Comparison of ENCODE assay signal across 27 cellular contexts in the genomic region with DNA sequence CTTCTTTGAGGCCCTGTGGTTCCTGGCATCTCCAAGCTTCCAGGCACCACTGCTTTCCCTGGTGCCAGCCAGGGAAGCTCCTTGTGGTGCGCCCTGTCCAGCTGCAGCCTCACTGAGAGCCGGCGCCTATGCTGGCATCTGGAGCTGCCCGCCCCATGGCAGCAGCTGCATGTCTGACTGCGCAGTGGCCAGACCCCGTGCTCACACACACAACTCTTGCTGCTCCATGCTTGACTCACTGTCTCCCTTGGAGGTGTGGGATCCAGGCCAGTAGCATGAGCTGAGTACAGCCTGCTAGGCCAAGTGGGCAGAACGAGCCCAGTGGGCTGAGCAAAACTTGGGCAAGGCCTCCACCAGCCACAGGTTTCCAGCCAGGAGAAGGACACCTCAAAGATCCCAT. TPM values are rescaled to one million over a fixed set of nuclear protein-coding genes. Genes with fewer than 3 reads are reported as not detected.
"Had no signal": no experiment of that assay in that cellular context is flagged by ENCODE, and none has a peak within 500 bp of the region (broad histone marks: within the 10 kb centered on the region; RNA-seq: fewer than 3 reads in every experiment).

No MANE protein-coding gene starts in this region.

- ATAC-seq: activated CD8-positive, alpha-beta T cell treated with anti-CD3 and anti-CD28 coated beads for 36 hours; gastrocnemius medialis; left colon; natural killer cell; T-cell had no signal

- H3K4me1 ChIP-seq: gastrocnemius medialis, tibial nerve had no signal

- H3K27me3 Mint-ChIP-seq: activated CD4-positive, alpha-beta T cell treated with anti-CD3 and anti-CD28 coated beads, Interleukin-2, amount 10 ng/mL, durations not matched to agents 7 days and 5 days; activated CD8-positive, alpha-beta T cell treated with anti-CD3 and anti-CD28 coated beads for 36 hours; activated naive CD4-positive, alpha-beta T cell treated with anti-CD3 and anti-CD28 coated beads, Interleukin-2, amount 50 U/mL, for 24 hours; progenitor cell of endocrine pancreas had no signal

- H3K4me3 Mint-ChIP-seq: activated CD4-positive, alpha-beta T cell treated with anti-CD3 and anti-CD28 coated beads, Interleukin-2, amount 10 ng/mL, durations not matched to agents 7 days and 5 days; activated CD8-positive, alpha-beta T cell treated with anti-CD3 and anti-CD28 coated beads for 36 hours; activated naive CD4-positive, alpha-beta T cell treated with anti-CD3 and anti-CD28 coated beads, Interleukin-2, amount 50 U/mL, for 24 hours; dendritic cell treated with granulocyte-macrophage colony-stimulating factor and Interleukin-4, amounts not matched to agents 40 ng/mL and 50 ng/mL, for 4 days; natural killer cell; stimulated activated naive CD8-positive, alpha-beta T cell treated with anti-CD3 and anti-CD28 coated beads, Interleukin-15, Interleukin-2, amounts not matched to agents 100 ng/mL and 50 ng/mL, for 24 hours; T-cell; T-helper 2 cell treated with Interferon-gamma antibody and Interleukin-4, amounts not matched to agents 5 μg/mL and 100 μg/mL, for 36 hours had no signal

- H3K36me3 Mint-ChIP-seq: activated naive CD4-positive, alpha-beta T cell treated with anti-CD3 and anti-CD28 coated beads, Interleukin-2, amount 50 U/mL, for 24 hours; natural killer cell; T-cell had no signal

- DNase-seq: activated CD4-positive, alpha-beta T cell treated with anti-CD3 and anti-CD28 coated beads, Interleukin-2, amount 10 ng/mL, durations not matched to agents 7 days and 5 days; activated CD4-positive, CD25-positive, alpha-beta regulatory T cell treated with anti-CD3 and anti-CD28 coated beads, Interleukin-2, amount 50 U/mL, for 72 hours; activated CD8-positive, alpha-beta T cell treated with anti-CD3 and anti-CD28 coated beads for 36 hours; activated gamma-delta T cell treated with Interleukin-2 at 50 U/mL for 16 hours; brain microvascular endothelial cell; caudate nucleus; effector CD4-positive, alpha-beta T cell; gastrocnemius medialis; islet precursor cell; left colon; mesendoderm; natural killer cell; retina; stimulated activated CD4-positive, alpha-beta T cell treated with anti-CD3 and anti-CD28 coated beads, Interleukin-12 subunit alpha, Interleukin-12 subunit beta, amount 100 ng/mL, for 4 hours; T-cell; WERI-Rb-1 had no signal

- H3K27ac Mint-ChIP-seq: activated CD4-positive, alpha-beta T cell treated with anti-CD3 and anti-CD28 coated beads, Interleukin-2, amount 10 ng/mL, durations not matched to agents 7 days and 5 days; activated CD8-positive, alpha-beta T cell treated with anti-CD3 and anti-CD28 coated beads for 36 hours; activated naive CD4-positive, alpha-beta T cell treated with anti-CD3 and anti-CD28 coated beads, Interleukin-2, amount 50 U/mL, for 24 hours; dendritic cell treated with granulocyte-macrophage colony-stimulating factor and Interleukin-4, amounts not matched to agents 40 ng/mL and 50 ng/mL, for 4 days; natural killer cell; progenitor cell of endocrine pancreas; stimulated activated naive CD8-positive, alpha-beta T cell treated with anti-CD3 and anti-CD28 coated beads, Interleukin-15, Interleukin-2, amounts not matched to agents 100 ng/mL and 50 ng/mL, for 24 hours; T-cell; T-helper 2 cell treated with Interferon-gamma antibody and Interleukin-4, amounts not matched to agents 5 μg/mL and 100 μg/mL, for 36 hours had no signal

- H3K4me1 Mint-ChIP-seq: activated CD4-positive, alpha-beta T cell treated with anti-CD3 and anti-CD28 coated beads, Interleukin-2, amount 10 ng/mL, durations not matched to agents 7 days and 5 days; activated naive CD4-positive, alpha-beta T cell treated with anti-CD3 and anti-CD28 coated beads, Interleukin-2, amount 50 U/mL, for 24 hours; natural killer cell; T-cell had no signal

- H3K4me3 ChIP-seq: gastrocnemius medialis, tibial nerve had no signal

- H3K27ac ChIP-seq: brain microvascular endothelial cell, gastrocnemius medialis, tibial nerve, WERI-Rb-1 had no signal

- H3K9me3 ChIP-seq: gastrocnemius medialis, tibial nerve had no signal

- H3K9me3 Mint-ChIP-seq: activated CD4-positive, alpha-beta T cell treated with anti-CD3 and anti-CD28 coated beads, Interleukin-2, amount 10 ng/mL, durations not matched to agents 7 days and 5 days; activated CD8-positive, alpha-beta T cell treated with anti-CD3 and anti-CD28 coated beads for 36 hours; activated naive CD4-positive, alpha-beta T cell treated with anti-CD3 and anti-CD28 coated beads, Interleukin-2, amount 50 U/mL, for 24 hours; dendritic cell treated with granulocyte-macrophage colony-stimulating factor and Interleukin-4, amounts not matched to agents 40 ng/mL and 50 ng/mL, for 4 days; natural killer cell; stimulated activated naive CD8-positive, alpha-beta T cell treated with anti-CD3 and anti-CD28 coated beads, Interleukin-15, Interleukin-2, amounts not matched to agents 100 ng/mL and 50 ng/mL, for 24 hours; T-cell; T-helper 2 cell treated with Interferon-gamma antibody and Interleukin-4, amounts not matched to agents 5 μg/mL and 100 μg/mL, for 36 hours had no signal

- H3K27me3 ChIP-seq: brain microvascular endothelial cell, gastrocnemius medialis, tibial nerve had no signal

- H3K36me3 ChIP-seq: brain microvascular endothelial cell, gastrocnemius medialis, tibial nerve, WERI-Rb-1 had no signal

RNA-seq across cellular contexts. Expression of gene CSNK1A1L, which starts 34.5 kb away (rescaled TPM):
- total RNA-seq: activated CD4-positive, alpha-beta T cell treated with anti-CD3 and anti-CD28 coated beads, Interleukin-2, amount 10 ng/mL, durations not matched to agents 7 days and 5 days; activated CD8-positive, alpha-beta T cell treated with anti-CD3 and anti-CD28 coated beads for 36 hours; epithelial cell of proximal tubule; gastrocnemius medialis; left colon; lower leg skin; mucosa of gallbladder; natural killer cell; osteocyte; progenitor cell of endocrine pancreas; T-cell; tibial nerve; urinary bladder had no signal
- polyA plus RNA-seq: urinary bladder had no signal
